ENCODE assay signal across 1 cellular context in genomic region chr1:43282220-43283195, GRCh38.
A peak's percentile ranks its signal among the peaks of the same experiment; 100 is the strongest.
TF ChIP-seq lines count a peak whose summit lies in the region.

No MANE protein-coding gene starts in this region.

TF ChIP-seq in HepG2, 621 proteins besides CTCF, POLR2A, EP300 and RAD21 (continued from another document and continues in another):
- 0 out of 2 replicates have a peak, but pooled peaks have one; percentile 29 for TF ChIP-seq MED13 (CRISPR knock-in tag; IDR thresholded peaks at IDR 0.05)
- TF ChIP-seq PHF5A (CRISPR knock-in tag; IDR thresholded peaks at IDR 0.05; ENCODE audit: low read depth, unreplicated experiment) = peak; percentile 79
- peak; percentile 89 for TF ChIP-seq HDAC2 (CRISPR knock-in tag; IDR thresholded peaks at IDR 0.05)
- no peak for TF ChIP-seq ZSCAN25 (CRISPR knock-in tag; IDR thresholded peaks at IDR 0.05)
- TF ChIP-seq MLX (CRISPR knock-in tag; IDR thresholded peaks at IDR 0.05) = peak; percentile 61; the same call in 1 of the 2 replicates
- TF ChIP-seq ZFAT (CRISPR knock-in tag; conservative IDR thresholded peaks at IDR 0.05) = no peak
- no peak for TF ChIP-seq ZNF83 (CRISPR knock-in tag; IDR thresholded peaks at IDR 0.05; ENCODE audit: borderline replicate concordance)
- 0 out of 2 replicates have a peak, but pooled peaks have one; percentile 10 for TF ChIP-seq SMC3 (IDR thresholded peaks at IDR 0.05; ENCODE audit: low read length)
- TF ChIP-seq ZMYM2 (CRISPR knock-in tag; IDR thresholded peaks at IDR 0.05) = 0 out of 2 replicates have a peak, but pooled peaks have one; percentile 18
- TF ChIP-seq MYNN (CRISPR knock-in tag; IDR thresholded peaks at IDR 0.05; ENCODE audit: low read depth) = no peak
- TF ChIP-seq PLRG1 (conservative IDR thresholded peaks at IDR 0.05) = no peak
- no peak; the same call in 1 of the 2 replicates for TF ChIP-seq ELF1 (CRISPR knock-in tag; IDR thresholded peaks at IDR 0.05)
- no peak for TF ChIP-seq ZNF891 (CRISPR knock-in tag; IDR thresholded peaks at IDR 0.05)
- TF ChIP-seq NBN (conservative IDR thresholded peaks at IDR 0.05) = no peak
- 0 out of 2 replicates have a peak, but pooled peaks have one; percentile 41 for TF ChIP-seq KAT8 (CRISPR knock-in tag; IDR thresholded peaks at IDR 0.05)
- TF ChIP-seq KDM2A (CRISPR knock-in tag; IDR thresholded peaks at IDR 0.05; ENCODE audit: borderline replicate concordance, low read depth) = 0 out of 2 replicates have a peak, but pooled peaks have one; percentile 14
- TF ChIP-seq GFI1 (CRISPR knock-in tag; IDR thresholded peaks at IDR 0.05; ENCODE audit: borderline replicate concordance) = peak; percentile 25; the same call in 1 of the 2 replicates
- no peak for TF ChIP-seq KLF13 (CRISPR knock-in tag; IDR thresholded peaks at IDR 0.05)
- TF ChIP-seq SOX5 (CRISPR knock-in tag; IDR thresholded peaks at IDR 0.05; ENCODE audit: borderline replicate concordance) = peak; percentile 98
- TF ChIP-seq GLMP (CRISPR knock-in tag; IDR thresholded peaks at IDR 0.05; ENCODE audit: borderline replicate concordance) = no peak
- TF ChIP-seq CENPT (CRISPR knock-in tag; IDR thresholded peaks at IDR 0.05; ENCODE audit: low read depth) = no peak
- no peak for TF ChIP-seq ZSCAN5A (CRISPR knock-in tag; IDR thresholded peaks at IDR 0.05; ENCODE audit: borderline replicate concordance)
- TF ChIP-seq SOX6 (IDR thresholded peaks at IDR 0.05) = no peak
- peak; percentile 100 for TF ChIP-seq SOX6 (CRISPR knock-in tag; IDR thresholded peaks at IDR 0.05)
- TF ChIP-seq FOXP1 (IDR thresholded peaks at IDR 0.05) = no peak
- peak; percentile 66 for TF ChIP-seq FOXP1 (CRISPR knock-in tag; IDR thresholded peaks at IDR 0.05)
- TF ChIP-seq NFIB (CRISPR knock-in tag; IDR thresholded peaks at IDR 0.05; ENCODE audit: borderline replicate concordance) = no peak
- no peak for TF ChIP-seq ZNF670 (CRISPR knock-in tag; IDR thresholded peaks at IDR 0.05; ENCODE audit: borderline replicate concordance)
- peak; percentile 55; the same call in 1 of the 2 replicates for TF ChIP-seq CSRNP1 (CRISPR knock-in tag; IDR thresholded peaks at IDR 0.05)
- no peak for TF ChIP-seq ZBTB8A (CRISPR knock-in tag; IDR thresholded peaks at IDR 0.05; ENCODE audit: borderline replicate concordance, low read depth)
- TF ChIP-seq GATAD1 (CRISPR knock-in tag; IDR thresholded peaks at IDR 0.05) = 0 out of 2 replicates have a peak, but pooled peaks have one; percentile 18
- TF ChIP-seq ZBTB44 (CRISPR knock-in tag; IDR thresholded peaks at IDR 0.05) = no peak
- TF ChIP-seq ZNF615 (CRISPR knock-in tag; IDR thresholded peaks at IDR 0.05; ENCODE audit: borderline replicate concordance) = no peak
- no peak for TF ChIP-seq NFE2L1 (CRISPR knock-in tag; IDR thresholded peaks at IDR 0.05; ENCODE audit: borderline replicate concordance)
- TF ChIP-seq FOSL2 (CRISPR knock-in tag; IDR thresholded peaks at IDR 0.05) = peak; percentile 66
- no peak for TF ChIP-seq U2AF2 (IDR thresholded peaks at IDR 0.05; ENCODE audit: low read depth, low read length)
- no peak for TF ChIP-seq USF2 (IDR thresholded peaks at IDR 0.05; ENCODE audit: low read depth, low read length)
- TF ChIP-seq USF2 (CRISPR knock-in tag; IDR thresholded peaks at IDR 0.05; ENCODE audit: borderline replicate concordance) = no peak
- TF ChIP-seq FOXA3 (CRISPR knock-in tag; IDR thresholded peaks at IDR 0.05) = peak; percentile 79
- TF ChIP-seq BCL3 (CRISPR knock-in tag; IDR thresholded peaks at IDR 0.05) = no peak
- TF ChIP-seq CREB3 (CRISPR knock-in tag; IDR thresholded peaks at IDR 0.05) = no peak
- no peak for TF ChIP-seq SRSF4 (IDR thresholded peaks at IDR 0.05; ENCODE audit: low read depth, low read length, poor library complexity, severe bottlenecking)
- TF ChIP-seq IKZF5 (CRISPR knock-in tag; IDR thresholded peaks at IDR 0.05) = peak; percentile 35; the same call in 1 of the 2 replicates
- no peak for TF ChIP-seq ZSCAN31 (CRISPR knock-in tag; IDR thresholded peaks at IDR 0.05; ENCODE audit: low read depth)
- no peak for TF ChIP-seq ZC3H4 (CRISPR knock-in tag; IDR thresholded peaks at IDR 0.05; ENCODE audit: borderline replicate concordance)
- peak; percentile 60 for TF ChIP-seq ELF3 (CRISPR knock-in tag; IDR thresholded peaks at IDR 0.05)
- TF ChIP-seq TERF1 (CRISPR knock-in tag; IDR thresholded peaks at IDR 0.05) = no peak
- no peak for TF ChIP-seq IRX3 (CRISPR knock-in tag; IDR thresholded peaks at IDR 0.05; ENCODE audit: borderline replicate concordance, low read depth)
- peak; percentile 46; the same call in 1 of the 2 replicates for TF ChIP-seq ARID4A (CRISPR knock-in tag; IDR thresholded peaks at IDR 0.05; ENCODE audit: borderline replicate concordance)
